Comparison of ENCODE assay signal across 2 cellular contexts in the genomic region with DNA sequence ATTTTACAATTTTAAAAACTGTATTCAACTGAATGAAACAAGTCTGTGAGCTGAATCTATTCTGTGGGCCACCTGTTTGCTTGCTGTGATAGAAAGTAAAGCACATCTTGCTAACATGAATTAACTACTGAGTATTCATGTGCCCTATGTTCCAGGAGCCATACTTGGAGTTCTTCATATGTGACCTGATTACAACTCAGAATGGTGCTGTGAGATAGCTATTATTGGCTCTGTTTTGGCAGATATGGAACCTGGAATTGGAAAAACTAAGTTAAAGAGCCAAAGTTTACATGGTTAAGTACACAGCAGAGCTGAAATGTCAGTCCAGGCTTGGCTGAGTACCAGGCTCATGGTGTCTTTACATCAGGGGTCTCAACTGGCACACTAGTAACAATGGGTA.
TF ChIP-seq lines count a peak whose summit lies in the region.

No MANE protein-coding gene starts in this region.

TF ChIP-seq in HEK293, 187 proteins besides CTCF, POLR2A, EP300 and RAD21 (continued from another document):
- TF ChIP-seq ZBTB1 (tag by site-specific recombination; IDR thresholded peaks at IDR 0.05), result no peak

TF ChIP-seq in K562, 482 proteins besides CTCF, POLR2A, EP300 and RAD21 (continued from another document):
- TF ChIP-seq CHD4 (IDR thresholded peaks at IDR 0.05; ENCODE audit: insufficient read depth, insufficient replicate concordance, low read depth, low read length, poor library complexity, severe bottlenecking) (no peak), ADNP (tag; IDR thresholded peaks at IDR 0.05) (no peak), TAL1 (IDR thresholded peaks at IDR 0.05) (peak; percentile 55), TCF3 (CRISPR knock-in tag; IDR thresholded peaks at IDR 0.05) (peak; percentile 53; the same call in 1 of the 2 replicates), CBFA2T3 (IDR thresholded peaks at IDR 0.05) (peak; percentile 68), MCM7 (IDR thresholded peaks at IDR 0.05) (no peak), STAG1 (CRISPR knock-in tag; IDR thresholded peaks at IDR 0.05; ENCODE audit: borderline replicate concordance) (no peak), NCOR1 (IDR thresholded peaks at IDR 0.05) (peak; percentile 42), TEAD4 (IDR thresholded peaks at IDR 0.05; ENCODE audit: low read length) (peak; percentile 47; the same call in 1 of the 2 replicates), TEAD4 (CRISPR knock-in tag; IDR thresholded peaks at IDR 0.05; ENCODE audit: borderline replicate concordance) (no peak)
- TF ChIP-seq, protein P1, sequence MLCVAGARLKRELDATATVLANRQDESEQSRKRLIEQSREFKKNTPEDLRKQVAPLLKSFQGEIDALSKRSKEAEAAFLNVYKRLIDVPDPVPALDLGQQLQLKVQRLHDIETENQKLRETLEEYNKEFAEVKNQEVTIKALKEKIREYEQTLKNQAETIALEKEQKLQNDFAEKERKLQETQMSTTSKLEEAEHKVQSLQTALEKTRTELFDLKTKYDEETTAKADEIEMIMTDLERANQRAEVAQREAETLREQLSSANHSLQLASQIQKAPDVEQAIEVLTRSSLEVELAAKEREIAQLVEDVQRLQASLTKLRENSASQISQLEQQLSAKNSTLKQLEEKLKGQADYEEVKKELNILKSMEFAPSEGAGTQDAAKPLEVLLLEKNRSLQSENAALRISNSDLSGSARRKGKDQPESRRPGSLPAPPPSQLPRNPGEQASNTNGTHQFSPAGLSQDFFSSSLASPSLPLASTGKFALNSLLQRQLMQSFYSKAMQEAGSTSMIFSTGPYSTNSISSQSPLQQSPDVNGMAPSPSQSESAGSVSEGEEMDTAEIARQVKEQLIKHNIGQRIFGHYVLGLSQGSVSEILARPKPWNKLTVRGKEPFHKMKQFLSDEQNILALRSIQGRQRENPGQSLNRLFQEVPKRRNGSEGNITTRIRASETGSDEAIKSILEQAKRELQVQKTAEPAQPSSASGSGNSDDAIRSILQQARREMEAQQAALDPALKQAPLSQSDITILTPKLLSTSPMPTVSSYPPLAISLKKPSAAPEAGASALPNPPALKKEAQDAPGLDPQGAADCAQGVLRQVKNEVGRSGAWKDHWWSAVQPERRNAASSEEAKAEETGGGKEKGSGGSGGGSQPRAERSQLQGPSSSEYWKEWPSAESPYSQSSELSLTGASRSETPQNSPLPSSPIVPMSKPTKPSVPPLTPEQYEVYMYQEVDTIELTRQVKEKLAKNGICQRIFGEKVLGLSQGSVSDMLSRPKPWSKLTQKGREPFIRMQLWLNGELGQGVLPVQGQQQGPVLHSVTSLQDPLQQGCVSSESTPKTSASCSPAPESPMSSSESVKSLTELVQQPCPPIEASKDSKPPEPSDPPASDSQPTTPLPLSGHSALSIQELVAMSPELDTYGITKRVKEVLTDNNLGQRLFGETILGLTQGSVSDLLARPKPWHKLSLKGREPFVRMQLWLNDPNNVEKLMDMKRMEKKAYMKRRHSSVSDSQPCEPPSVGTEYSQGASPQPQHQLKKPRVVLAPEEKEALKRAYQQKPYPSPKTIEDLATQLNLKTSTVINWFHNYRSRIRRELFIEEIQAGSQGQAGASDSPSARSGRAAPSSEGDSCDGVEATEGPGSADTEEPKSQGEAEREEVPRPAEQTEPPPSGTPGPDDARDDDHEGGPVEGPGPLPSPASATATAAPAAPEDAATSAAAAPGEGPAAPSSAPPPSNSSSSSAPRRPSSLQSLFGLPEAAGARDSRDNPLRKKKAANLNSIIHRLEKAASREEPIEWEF (CRISPR knock-in tag; IDR thresholded peaks at IDR 0.05), result no peak
TF ChIP-seq in K562: peak in this region for 6.
